14 cellular contexts compared by ENCODE assay signal in the genomic region with DNA sequence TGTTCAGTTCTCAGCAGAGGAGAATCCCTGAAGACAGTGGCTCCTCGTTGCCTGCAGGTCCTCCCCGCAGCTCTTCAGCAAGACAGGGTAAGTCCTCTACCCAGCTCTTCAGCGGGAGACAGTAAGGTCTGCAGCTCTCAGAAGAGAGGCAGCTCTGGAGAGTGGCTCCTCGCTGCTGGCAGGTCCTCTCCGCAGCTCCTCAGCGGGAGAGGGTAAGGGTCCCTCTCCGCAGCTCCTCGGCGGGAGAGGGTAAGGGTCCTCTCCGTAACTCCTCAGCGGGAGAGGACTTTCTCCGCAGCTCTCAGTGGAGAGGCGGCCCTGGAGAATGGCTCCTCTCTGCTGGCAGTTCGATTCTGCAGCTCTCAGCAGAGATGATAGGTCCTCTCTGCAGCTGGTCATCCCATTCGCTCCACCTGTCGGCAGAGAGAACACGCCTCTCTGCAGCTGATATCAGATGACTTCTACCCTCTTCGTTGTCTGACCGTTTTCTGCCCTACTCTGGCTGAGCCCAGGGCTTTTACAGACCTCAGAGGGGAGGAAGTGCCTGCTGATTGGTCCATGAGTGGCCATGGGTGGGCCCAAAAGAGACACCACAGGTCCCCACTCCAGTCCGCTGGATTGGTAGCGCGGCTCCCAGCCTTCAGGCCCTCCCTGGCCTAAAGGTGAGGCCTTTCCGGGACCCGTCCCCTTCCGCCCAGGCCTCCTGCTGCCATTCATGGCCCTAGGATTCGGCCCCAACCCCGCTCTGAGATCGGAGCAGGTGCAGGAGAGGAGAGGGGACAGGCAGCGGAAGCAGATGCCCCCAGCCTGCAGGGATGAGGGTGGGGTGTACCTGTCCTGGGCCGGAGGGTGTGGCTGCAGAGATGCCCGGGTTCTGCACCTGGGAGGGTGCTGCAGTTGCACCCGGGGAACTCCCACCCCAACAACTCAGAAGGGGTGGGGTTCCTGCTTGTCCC. TPM values are rescaled to one million over a fixed set of nuclear protein-coding genes. Genes with fewer than 3 reads are reported as not detected.
DNase-seq lines count a peak whose midpoint lies in the region; ATAC-seq and TF ChIP-seq lines count a peak whose summit lies in the region.
"Had no signal": no experiment of that assay in that cellular context is flagged by ENCODE, and none has a peak within 500 bp of the region (broad histone marks: within the 10 kb centered on the region; RNA-seq: fewer than 3 reads in every experiment).

No MANE protein-coding gene starts in this region.

- H3K4me3 Mint-ChIP-seq in stimulated activated naive CD8-positive, alpha-beta T cell treated with anti-CD3 and anti-CD28 coated beads, Interleukin-15, amount 100 ng/mL, for 72 hours, result no peak overlapping the region

- H3K4me3 ChIP-seq in RWPE2 (ENCODE audit: severe bottlenecking), result no peak overlapping the region
- peak overlapping the region; percentile 59 for H3K4me3 ChIP-seq in iPS-18a (ENCODE audit: low read length)
- H3K4me3 ChIP-seq in PC-9, result no peak overlapping the region

- POLR2A ChIA-PET in PC-9 (lab: Charles Lee; ENCODE audit: unreplicated experiment), result no interaction called here

- no TSS peak for BruUV-seq in PC-9 (replicated peaks; lab: Mats Ljungman, UMichigan)

- ATAC-seq in stimulated activated naive CD8-positive, alpha-beta T cell treated with anti-CD3 and anti-CD28 coated beads, Interleukin-15, amount 100 ng/mL, for 72 hours, result peak; percentile 26
- ATAC-seq in stimulated activated naive CD8-positive, alpha-beta T cell treated with anti-CD3 and anti-CD28 coated beads, Interleukin-15, Interleukin-2, amounts not matched to agents 100 U/mL and 50 U/mL, for 24 hours, result no peak
- ATAC-seq in RWPE2 (ENCODE audit: low read depth) (peak; percentile 30; the same call in 2 of the 3 replicates), HG03135 (IDR thresholded peaks at IDR 0.05; ENCODE audit: unreplicated experiment) (no peak)
- ATAC-seq: activated T-cell treated with anti-CD3 and anti-CD28 coated beads, Interleukin-2, amount 50 U/mL, for 72 hours; foreskin keratinocyte; HCT116; left ventricle myocardium superior had no signal

- H3K9me3 Mint-ChIP-seq in stimulated activated naive CD8-positive, alpha-beta T cell treated with anti-CD3 and anti-CD28 coated beads, Interleukin-15, amount 100 ng/mL, for 72 hours, result no peaks in the 10 kb centered on the region
- H3K9me3 Mint-ChIP-seq: activated T-cell treated with anti-CD3 and anti-CD28 coated beads, Interleukin-2, amount 50 U/mL, for 72 hours had no signal

- no peaks in the 10 kb centered on the region for H3F3A ChIP-seq in PC-9 (ENCODE audit: insufficient read depth, low read depth)

- no peaks in the 10 kb centered on the region for H4K20me1 ChIP-seq in PC-9 (ENCODE audit: insufficient read depth)

- no peak for TF ChIP-seq CTCF in RWPE2 (IDR thresholded peaks at IDR 0.05; ENCODE audit: poor library complexity, severe bottlenecking)
- no peak for TF ChIP-seq CTCF in PC-9 (conservative IDR thresholded peaks at IDR 0.05)

- H3K9ac ChIP-seq in iPS-18a (ENCODE audit: low read length), result no peak overlapping the region

- H3K9me3 ChIP-seq in RWPE2 (ENCODE audit: severe bottlenecking) (no peaks in the 10 kb centered on the region), iPS-18a (ENCODE audit: control insufficient read depth, low read depth, low read length) (no peaks in the 10 kb centered on the region), PC-9 (ENCODE audit: insufficient read depth, low read depth) (no peaks in the 10 kb centered on the region)

- no peaks in the 10 kb centered on the region for H3K9me2 ChIP-seq in PC-9 (ENCODE audit: insufficient read depth)

- no peaks in the 10 kb centered on the region for H3K79me2 ChIP-seq in PC-9 (ENCODE audit: low read depth)

- no peaks in the 10 kb centered on the region for H3K4me1 Mint-ChIP-seq in stimulated activated naive CD8-positive, alpha-beta T cell treated with anti-CD3 and anti-CD28 coated beads, Interleukin-15, amount 100 ng/mL, for 72 hours

- H3K27ac ChIP-seq in RWPE2 (ENCODE audit: poor library complexity, severe bottlenecking) (no peak overlapping the region), iPS-18a (ENCODE audit: low read length) (no peak overlapping the region), PC-9 (no peak overlapping the region)
- H3K27ac ChIP-seq: foreskin keratinocyte had no signal

- no peak overlapping the region for H3K27ac Mint-ChIP-seq in stimulated activated naive CD8-positive, alpha-beta T cell treated with anti-CD3 and anti-CD28 coated beads, Interleukin-15, amount 100 ng/mL, for 72 hours
- H3K27ac Mint-ChIP-seq: activated T-cell treated with anti-CD3 and anti-CD28 coated beads, Interleukin-2, amount 50 U/mL, for 72 hours had no signal

- no peak for DNase-seq in stimulated activated naive CD8-positive, alpha-beta T cell treated with anti-CD3 and anti-CD28 coated beads, Interleukin-15, amount 100 ng/mL, for 72 hours
- DNase-seq in stimulated activated naive CD8-positive, alpha-beta T cell treated with anti-CD3 and anti-CD28 coated beads, Interleukin-15, Interleukin-2, amounts not matched to agents 100 U/mL and 50 U/mL, for 24 hours, result no peak
- no peak for DNase-seq in RWPE2 (ENCODE audit: low spot score)
- DNase-seq in stimulated activated CD8-positive, alpha-beta memory T cell treated with anti-CD3 and anti-CD28 coated beads, Interleukin-4, amount 100 ng/mL, for 48 hours, result no peak
- DNase-seq in PC-9, result no peak
- no peak for DNase-seq in SW480 (ENCODE audit: low spot score)
- DNase-seq: activated CD4-positive, alpha-beta T cell treated with anti-CD3 and anti-CD28 coated beads for 1 hour; activated T-cell treated with anti-CD3 and anti-CD28 coated beads, Interleukin-2, amount 50 U/mL, for 72 hours; foreskin keratinocyte; left ventricle myocardium superior; posterior cingulate gyrus had no signal

- no peak overlapping the region for H2AFZ ChIP-seq in PC-9

- no peaks in the 10 kb centered on the region for H3K36me3 ChIP-seq in RWPE2 (ENCODE audit: low read depth)
- no peaks in the 10 kb centered on the region for H3K36me3 ChIP-seq in iPS-18a (ENCODE audit: control insufficient read depth, low read depth, low read length)
- H3K36me3 ChIP-seq in PC-9 (ENCODE audit: low read depth), result no peaks in the 10 kb centered on the region

- intact Hi-C loops in PC-9 (cut with micrococcal nuclease; ENCODE audit: unreplicated experiment), result no loop called here

- H3K27me3 ChIP-seq in RWPE2 (ENCODE audit: insufficient read depth, poor library complexity, severe bottlenecking) (no peaks in the 10 kb centered on the region), iPS-18a (ENCODE audit: control insufficient read depth, insufficient read depth, low read length) (peaks cover 6% of the 10 kb centered on the region), PC-9 (ENCODE audit: insufficient read depth, low read depth) (peaks cover 6% of the 10 kb centered on the region; the same call in 1 of the 2 replicates)

- CTCF ChIA-PET in PC-9 (lab: Charles Lee), result no interaction called here

- no peak overlapping the region for H3K4me2 ChIP-seq in PC-9

- H3K4me1 ChIP-seq in RWPE2 (ENCODE audit: insufficient read depth, poor library complexity, severe bottlenecking) (no peaks in the 10 kb centered on the region), iPS-18a (ENCODE audit: control insufficient read depth, low read depth, low read length) (peaks cover 10% of the 10 kb centered on the region), PC-9 (replicated peaks; ENCODE audit: insufficient read depth) (no peaks in the 10 kb centered on the region)
- H3K4me1 ChIP-seq: foreskin keratinocyte had no signal

- no peaks in the 10 kb centered on the region for H3K27me3 Mint-ChIP-seq in stimulated activated naive CD8-positive, alpha-beta T cell treated with anti-CD3 and anti-CD28 coated beads, Interleukin-15, amount 100 ng/mL, for 72 hours

RNA-seq across cellular contexts. Expression of gene SHCBP1, which starts 11.9 kb away (rescaled TPM):
- 17.4 and 19.3 TPM in 2 replicates for total RNA-seq in PC-9 (2021)

RNA-seq across cellular contexts. Expression of gene VPS35, which starts 55.9 kb away (rescaled TPM):
- total RNA-seq in PC-9 (2021), result 94.9 and 98.4 TPM in 2 replicates

RNA-seq across cellular contexts. Expression of gene ORC6, which starts 56.4 kb away (rescaled TPM):
- total RNA-seq in PC-9 (2021), result 27.4 and 36.0 TPM in 2 replicates

Comparison
In these comparisons a context has a peak if more than half of its experiments do, and no peak if none do; other contexts are left out.
1. ATAC-seq: peak in stimulated activated naive CD8-positive, alpha-beta T cell treated with anti-CD3 and anti-CD28 coated beads, Interleukin-15, amount 100 ng/mL, for 72 hours (single experiment) and RWPE2 (single experiment); none in stimulated activated naive CD8-positive, alpha-beta T cell treated with anti-CD3 and anti-CD28 coated beads, Interleukin-15, Interleukin-2, amounts not matched to agents 100 U/mL and 50 U/mL, for 24 hours (single experiment) and HG03135 (single experiment).